In the genomic region with DNA sequence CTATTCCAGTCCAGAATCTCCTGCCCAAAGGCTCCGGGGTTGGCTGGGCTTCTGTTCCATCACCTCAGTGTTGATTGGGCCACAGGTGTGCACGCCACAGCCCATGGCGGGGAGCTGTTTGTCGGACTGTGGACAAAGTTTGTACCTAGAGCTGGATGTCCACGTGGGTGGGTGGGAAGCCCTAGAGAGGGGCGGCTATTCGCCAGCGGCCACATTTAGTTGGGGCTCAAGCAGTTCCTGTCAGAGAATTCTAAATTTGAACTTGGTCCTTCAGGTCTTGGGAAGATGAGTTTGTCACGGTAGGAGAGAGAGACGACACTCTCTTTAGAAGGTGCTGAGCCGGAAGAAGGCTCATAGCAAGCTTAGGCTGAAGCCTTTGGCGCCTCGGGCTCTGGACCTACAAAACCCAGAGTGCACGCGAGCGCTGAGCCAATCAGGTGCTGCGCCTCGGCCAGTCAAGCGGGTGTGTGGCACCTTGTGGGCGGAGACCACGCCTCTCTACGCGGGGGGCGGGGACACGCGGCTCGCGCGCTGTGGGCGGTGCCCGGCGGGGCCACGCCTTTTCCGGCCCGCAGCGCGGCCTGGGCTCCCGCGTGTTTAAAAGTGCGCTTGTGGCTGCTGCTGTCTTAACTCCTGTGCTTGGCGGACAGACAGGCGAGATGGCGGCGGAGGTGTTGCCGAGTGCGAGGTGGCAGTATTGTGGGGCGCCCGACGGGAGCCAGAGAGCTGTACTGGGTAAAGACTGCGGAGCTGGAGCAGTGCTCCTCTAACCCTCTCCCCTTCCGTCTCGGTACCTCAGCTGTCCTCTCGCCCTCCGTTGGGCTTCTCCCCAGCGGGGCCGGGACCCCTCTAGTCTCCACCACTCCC, we compare ENCODE assay signal across 1 cellular context.
A peak's percentile ranks its signal among the peaks of the same experiment; 100 is the strongest.
TF ChIP-seq lines count a peak whose summit lies in the region.

A gene with protein sequence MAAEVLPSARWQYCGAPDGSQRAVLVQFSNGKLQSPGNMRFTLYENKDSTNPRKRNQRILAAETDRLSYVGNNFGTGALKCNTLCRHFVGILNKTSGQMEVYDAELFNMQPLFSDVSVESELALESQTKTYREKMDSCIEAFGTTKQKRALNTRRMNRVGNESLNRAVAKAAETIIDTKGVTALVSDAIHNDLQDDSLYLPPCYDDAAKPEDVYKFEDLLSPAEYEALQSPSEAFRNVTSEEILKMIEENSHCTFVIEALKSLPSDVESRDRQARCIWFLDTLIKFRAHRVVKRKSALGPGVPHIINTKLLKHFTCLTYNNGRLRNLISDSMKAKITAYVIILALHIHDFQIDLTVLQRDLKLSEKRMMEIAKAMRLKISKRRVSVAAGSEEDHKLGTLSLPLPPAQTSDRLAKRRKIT (plus strand): TSS at position 560 of the 867 bp plus-strand sequence. CDS start 100 bp downstream, at position 660.

TF ChIP-seq in HepG2, 621 proteins besides CTCF, POLR2A, EP300 and RAD21 (continued from another document and continues in another):
- TF ChIP-seq NR2C2 (CRISPR knock-in tag; IDR thresholded peaks at IDR 0.05; ENCODE audit: borderline replicate concordance) = peak; percentile 55; the same call in 1 of the 2 replicates
- TF ChIP-seq SIX4 (CRISPR knock-in tag; IDR thresholded peaks at IDR 0.05) = no peak
- TF ChIP-seq MLXIP (CRISPR knock-in tag; IDR thresholded peaks at IDR 0.05; ENCODE audit: borderline replicate concordance) = no peak
- no peak for TF ChIP-seq TBP (CRISPR knock-in tag; IDR thresholded peaks at IDR 0.05)
- no peak for TF ChIP-seq PTBP1 (IDR thresholded peaks at IDR 0.05; ENCODE audit: low read depth, low read length, poor library complexity, severe bottlenecking)
- TF ChIP-seq, protein P1, sequence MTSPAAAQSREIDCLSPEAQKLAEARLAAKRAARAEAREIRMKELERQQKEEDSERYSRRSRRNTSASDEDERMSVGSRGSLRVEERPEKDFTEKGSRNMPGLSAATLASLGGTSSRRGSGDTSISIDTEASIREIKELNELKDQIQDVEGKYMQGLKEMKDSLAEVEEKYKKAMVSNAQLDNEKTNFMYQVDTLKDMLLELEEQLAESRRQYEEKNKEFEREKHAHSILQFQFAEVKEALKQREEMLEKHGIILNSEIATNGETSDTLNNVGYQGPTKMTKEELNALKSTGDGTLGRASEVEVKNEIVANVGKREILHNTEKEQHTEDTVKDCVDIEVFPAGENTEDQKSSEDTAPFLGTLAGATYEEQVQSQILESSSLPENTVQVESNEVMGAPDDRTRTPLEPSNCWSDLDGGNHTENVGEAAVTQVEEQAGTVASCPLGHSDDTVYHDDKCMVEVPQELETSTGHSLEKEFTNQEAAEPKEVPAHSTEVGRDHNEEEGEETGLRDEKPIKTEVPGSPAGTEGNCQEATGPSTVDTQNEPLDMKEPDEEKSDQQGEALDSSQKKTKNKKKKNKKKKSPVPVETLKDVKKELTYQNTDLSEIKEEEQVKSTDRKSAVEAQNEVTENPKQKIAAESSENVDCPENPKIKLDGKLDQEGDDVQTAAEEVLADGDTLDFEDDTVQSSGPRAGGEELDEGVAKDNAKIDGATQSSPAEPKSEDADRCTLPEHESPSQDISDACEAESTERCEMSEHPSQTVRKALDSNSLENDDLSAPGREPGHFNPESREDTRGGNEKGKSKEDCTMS (CRISPR knock-in tag; conservative IDR thresholded peaks at IDR 0.05) = no peak
- no peak for TF ChIP-seq ZNF770 (CRISPR knock-in tag; IDR thresholded peaks at IDR 0.05)
- TF ChIP-seq, protein P2, sequence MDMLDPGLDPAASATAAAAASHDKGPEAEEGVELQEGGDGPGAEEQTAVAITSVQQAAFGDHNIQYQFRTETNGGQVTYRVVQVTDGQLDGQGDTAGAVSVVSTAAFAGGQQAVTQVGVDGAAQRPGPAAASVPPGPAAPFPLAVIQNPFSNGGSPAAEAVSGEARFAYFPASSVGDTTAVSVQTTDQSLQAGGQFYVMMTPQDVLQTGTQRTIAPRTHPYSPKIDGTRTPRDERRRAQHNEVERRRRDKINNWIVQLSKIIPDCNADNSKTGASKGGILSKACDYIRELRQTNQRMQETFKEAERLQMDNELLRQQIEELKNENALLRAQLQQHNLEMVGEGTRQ (IDR thresholded peaks at IDR 0.05; ENCODE audit: low read depth, low read length) = no peak
- TF ChIP-seq, protein P2 (CRISPR knock-in tag; IDR thresholded peaks at IDR 0.05; ENCODE audit: borderline replicate concordance) = 0 out of 2 replicates have a peak, but pooled peaks have one; percentile 38
- no peak for TF ChIP-seq ATF7 (IDR thresholded peaks at IDR 0.05)
- TF ChIP-seq ATF7 (CRISPR knock-in tag; IDR thresholded peaks at IDR 0.05) = no peak
- TF ChIP-seq GPBP1L1 (CRISPR knock-in tag; IDR thresholded peaks at IDR 0.05) = no peak
- peak; percentile 13; the same call in 1 of the 2 replicates for TF ChIP-seq SNAPC2 (CRISPR knock-in tag; IDR thresholded peaks at IDR 0.05)
- TF ChIP-seq POGZ (CRISPR knock-in tag; IDR thresholded peaks at IDR 0.05) = peak; percentile 70
- TF ChIP-seq TBX2 (CRISPR knock-in tag; IDR thresholded peaks at IDR 0.05; ENCODE audit: borderline replicate concordance) = peak; percentile 74
- no peak for TF ChIP-seq ZNF234 (CRISPR knock-in tag; conservative IDR thresholded peaks at IDR 0.05)
- TF ChIP-seq RBM39 (IDR thresholded peaks at IDR 0.05; ENCODE audit: low read depth, low read length, poor library complexity, severe bottlenecking) = peak; percentile 84
- TF ChIP-seq, protein P3, sequence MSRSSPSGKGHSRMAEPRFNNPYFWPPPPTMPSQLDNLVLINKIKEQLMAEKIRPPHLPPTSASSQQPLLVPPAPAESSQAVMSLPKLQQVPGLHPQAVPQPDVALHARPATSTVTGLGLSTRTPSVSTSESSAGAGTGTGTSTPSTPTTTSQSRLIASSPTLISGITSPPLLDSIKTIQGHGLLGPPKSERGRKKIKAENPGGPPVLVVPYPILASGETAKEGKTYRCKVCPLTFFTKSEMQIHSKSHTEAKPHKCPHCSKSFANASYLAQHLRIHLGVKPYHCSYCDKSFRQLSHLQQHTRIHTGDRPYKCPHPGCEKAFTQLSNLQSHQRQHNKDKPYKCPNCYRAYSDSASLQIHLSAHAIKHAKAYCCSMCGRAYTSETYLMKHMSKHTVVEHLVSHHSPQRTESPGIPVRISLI (CRISPR knock-in tag; IDR thresholded peaks at IDR 0.05; ENCODE audit: borderline replicate concordance) = no peak
- TF ChIP-seq MYC (CRISPR knock-in tag; IDR thresholded peaks at IDR 0.05; ENCODE audit: borderline replicate concordance) = peak; percentile 93; the same call in 1 of the 2 replicates
- TF ChIP-seq ZNF260 (CRISPR knock-in tag; IDR thresholded peaks at IDR 0.05; ENCODE audit: borderline replicate concordance, low read depth) = no peak
- 0 out of 2 replicates have a peak, but pooled peaks have one; percentile 64 for TF ChIP-seq ZNF343 (CRISPR knock-in tag; IDR thresholded peaks at IDR 0.05)
- TF ChIP-seq ZNF781 (CRISPR knock-in tag; IDR thresholded peaks at IDR 0.05; ENCODE audit: borderline replicate concordance, not compliant biosample characterization) = peak; percentile 33
- TF ChIP-seq ZNF704 (CRISPR knock-in tag; IDR thresholded peaks at IDR 0.05; ENCODE audit: borderline replicate concordance) = no peak; the same call in 1 of the 2 replicates
- no peak for TF ChIP-seq ZC3H4 (CRISPR knock-in tag; IDR thresholded peaks at IDR 0.05; ENCODE audit: borderline replicate concordance)
- no peak for TF ChIP-seq MAF1 (CRISPR knock-in tag; IDR thresholded peaks at IDR 0.05; ENCODE audit: borderline replicate concordance)
- peak; percentile 61; the same call in 1 of the 2 replicates for TF ChIP-seq ZFP91 (CRISPR knock-in tag; IDR thresholded peaks at IDR 0.05; ENCODE audit: borderline replicate concordance)
- peak; percentile 86; the same call in 1 of the 2 replicates for TF ChIP-seq SIN3A (IDR thresholded peaks at IDR 0.05; ENCODE audit: borderline replicate concordance, low read depth, low read length)
- no peak for TF ChIP-seq CEBPG (CRISPR knock-in tag; IDR thresholded peaks at IDR 0.05)
- TF ChIP-seq ZSCAN21 (CRISPR knock-in tag; IDR thresholded peaks at IDR 0.05; ENCODE audit: borderline replicate concordance) = peak; percentile 72; the same call in 1 of the 2 replicates
- no peak for TF ChIP-seq GLMP (CRISPR knock-in tag; IDR thresholded peaks at IDR 0.05; ENCODE audit: borderline replicate concordance)
- no peak for TF ChIP-seq FOXK2 (IDR thresholded peaks at IDR 0.05)
- no peak for TF ChIP-seq REL (CRISPR knock-in tag; conservative IDR thresholded peaks at IDR 0.05)
- no peak for TF ChIP-seq MTF1 (CRISPR knock-in tag; IDR thresholded peaks at IDR 0.05)
- TF ChIP-seq ZNF644 (CRISPR knock-in tag; IDR thresholded peaks at IDR 0.05; ENCODE audit: low read depth) = no peak
- peak; percentile 73 for TF ChIP-seq YY1 (IDR thresholded peaks at IDR 0.05; ENCODE audit: insufficient read depth, insufficient replicate concordance, low read depth, low read length)
- peak; percentile 94; the same call in 2 of the 3 replicates for TF ChIP-seq MXI1 (IDR thresholded peaks at IDR 0.05; ENCODE audit: borderline replicate concordance, low read depth, low read length)
